In genomic region chr7:42278360-42278759, GRCh38 we compare ENCODE assay signal across 32 cellular contexts.
"Had no signal": no experiment of that assay in that cellular context is flagged by ENCODE, and none has a peak within 500 bp of the region (broad histone marks: within the 10 kb centered on the region; RNA-seq: fewer than 3 reads in every experiment).

No MANE protein-coding gene starts in this region.

- H3K36me3 ChIP-seq: esophagus muscularis mucosa, left lung, lower lobe of right lung, neural progenitor cell, right atrium auricular region, stomach, thyroid gland, upper lobe of left lung, WERI-Rb-1 had no signal

- H3K27me3 Mint-ChIP-seq: activated CD4-positive, alpha-beta memory T cell treated with anti-CD3 and anti-CD28 coated beads for 36 hours; central memory CD8-positive, alpha-beta T cell; dendritic cell treated with granulocyte-macrophage colony-stimulating factor and Interleukin-4, amounts not matched to agents 40 ng/mL and 50 ng/mL, for 4 days had no signal

- H3K79me2 ChIP-seq: parathyroid adenoma had no signal

- DNase-seq: activated CD4-positive, alpha-beta memory T cell treated with anti-CD3 and anti-CD28 coated beads for 36 hours; activated CD4-positive, alpha-beta T cell treated with anti-CD3 and anti-CD28 coated beads for 48 hours; activated gamma-delta T cell treated with Interleukin-2 at 50 U/mL for 16 hours; activated naive CD4-positive, alpha-beta T cell treated with anti-CD3 and anti-CD28 coated beads, Interleukin-2, amount 50 U/mL, for 16 hours; activated T-cell treated with anti-CD3 and anti-CD28 coated beads, Interleukin-2, amount 50 U/mL, for 4 hours; amygdala; endodermal cell; foreskin melanocyte; kidney glomerular epithelial cell; left lung; lower lobe of right lung; mesendoderm; natural killer cell; occipital lobe; psoas muscle; stimulated activated CD4-positive, alpha-beta T cell treated with anti-CD3 and anti-CD28 coated beads, Interleukin-1b, Interleukin-23, amount 100 ng/mL, for 48 hours; stimulated activated CD4-positive, alpha-beta T cell treated with anti-CD3 and anti-CD28 coated beads, Interleukin-4, amount 100 ng/mL, for 4 hours; stimulated activated naive B cell treated with anti-CD40 and anti-IgM and Interleukin-4, amounts not matched to agents 10 μg/mL and 1 μg/mL and 100 μg/mL, for 72 hours; stomach; T-helper 9 cell; thyroid gland; upper lobe of left lung; WERI-Rb-1 had no signal

- H3K9ac ChIP-seq: neural progenitor cell, parathyroid adenoma had no signal

- H2AFZ ChIP-seq: neural progenitor cell, parathyroid adenoma had no signal

- H3K36me3 Mint-ChIP-seq: activated CD4-positive, alpha-beta memory T cell treated with anti-CD3 and anti-CD28 coated beads for 36 hours; natural killer cell; stimulated activated naive B cell treated with anti-CD40 and anti-IgM and Interleukin-4, amounts not matched to agents 10 μg/mL and 1 μg/mL and 100 μg/mL, for 72 hours had no signal

- H3K9me3 ChIP-seq: esophagus muscularis mucosa, left lung, lower lobe of right lung, psoas muscle, right atrium auricular region, stomach, thyroid gland, upper lobe of left lung had no signal

- H3K4me1 ChIP-seq: left lung, lower lobe of right lung, parathyroid adenoma, right atrium auricular region, stomach, thyroid gland, upper lobe of left lung had no signal

- H3K27ac ChIP-seq: esophagus muscularis mucosa, left lung, lower lobe of right lung, neural progenitor cell, parathyroid adenoma, psoas muscle, right atrium auricular region, stomach, thyroid gland, upper lobe of left lung, WERI-Rb-1 had no signal

- H3K27ac Mint-ChIP-seq: activated CD4-positive, alpha-beta memory T cell treated with anti-CD3 and anti-CD28 coated beads for 36 hours; activated T-helper 17 cell treated with anti-CD3 and anti-CD28 coated beads, Interleukin-2, amount 50 U/mL, for 72 hours; dendritic cell treated with granulocyte-macrophage colony-stimulating factor and Interleukin-4, amounts not matched to agents 40 ng/mL and 50 ng/mL, for 4 days; endodermal cell; natural killer cell; neural progenitor cell; stimulated activated naive B cell treated with anti-CD40 and anti-IgM and Interleukin-4, amounts not matched to agents 10 μg/mL and 1 μg/mL and 100 μg/mL, for 72 hours had no signal

- H3K9me3 Mint-ChIP-seq: activated CD4-positive, alpha-beta memory T cell treated with anti-CD3 and anti-CD28 coated beads for 36 hours; activated T-cell treated with anti-CD3 and anti-CD28 coated beads, Interleukin-2, amount 50 U/mL, for 4 hours; dendritic cell treated with granulocyte-macrophage colony-stimulating factor and Interleukin-4, amounts not matched to agents 40 ng/mL and 50 ng/mL, for 4 days; endodermal cell; natural killer cell; stimulated activated naive B cell treated with anti-CD40 and anti-IgM and Interleukin-4, amounts not matched to agents 10 μg/mL and 1 μg/mL and 100 μg/mL, for 72 hours had no signal

- H3K4me3 ChIP-seq: esophagus muscularis mucosa, left lung, lower lobe of right lung, neural progenitor cell, psoas muscle, right atrium auricular region, smooth muscle cell, stomach, thyroid gland, upper lobe of left lung had no signal

- H3K4me1 Mint-ChIP-seq: activated T-helper 17 cell treated with anti-CD3 and anti-CD28 coated beads, Interleukin-2, amount 50 U/mL, for 72 hours; central memory CD8-positive, alpha-beta T cell; natural killer cell; stimulated activated naive B cell treated with anti-CD40 and anti-IgM and Interleukin-4, amounts not matched to agents 10 μg/mL and 1 μg/mL and 100 μg/mL, for 72 hours had no signal

- ATAC-seq: activated CD4-positive, CD25-positive, alpha-beta regulatory T cell treated with anti-CD3 and anti-CD28 coated beads, Interleukin-2, amount 50 U/mL, for 24 hours; activated T-cell treated with anti-CD3 and anti-CD28 coated beads, Interleukin-2, amount 50 U/mL, for 4 hours; activated T-helper 17 cell treated with anti-CD3 and anti-CD28 coated beads, Interleukin-2, amount 50 U/mL, for 72 hours; left lung; natural killer cell; psoas muscle; stimulated activated naive B cell treated with anti-CD40 and anti-IgM and Interleukin-4, amounts not matched to agents 10 μg/mL and 1 μg/mL and 100 μg/mL, for 72 hours had no signal

- H3K4me2 ChIP-seq: neural progenitor cell, smooth muscle cell had no signal

- H3K4me3 Mint-ChIP-seq: activated CD4-positive, alpha-beta memory T cell treated with anti-CD3 and anti-CD28 coated beads for 36 hours; activated T-cell treated with anti-CD3 and anti-CD28 coated beads, Interleukin-2, amount 50 U/mL, for 4 hours; activated T-helper 17 cell treated with anti-CD3 and anti-CD28 coated beads, Interleukin-2, amount 50 U/mL, for 72 hours; central memory CD8-positive, alpha-beta T cell; dendritic cell treated with granulocyte-macrophage colony-stimulating factor and Interleukin-4, amounts not matched to agents 40 ng/mL and 50 ng/mL, for 4 days; endodermal cell; natural killer cell; neural progenitor cell; stimulated activated naive B cell treated with anti-CD40 and anti-IgM and Interleukin-4, amounts not matched to agents 10 μg/mL and 1 μg/mL and 100 μg/mL, for 72 hours had no signal

- H3K27me3 ChIP-seq: esophagus muscularis mucosa, left lung, neural progenitor cell, right atrium auricular region, stomach, thyroid gland, upper lobe of left lung had no signal
